Comparison of ENCODE assay signal across 15 cellular contexts in the genomic region with DNA sequence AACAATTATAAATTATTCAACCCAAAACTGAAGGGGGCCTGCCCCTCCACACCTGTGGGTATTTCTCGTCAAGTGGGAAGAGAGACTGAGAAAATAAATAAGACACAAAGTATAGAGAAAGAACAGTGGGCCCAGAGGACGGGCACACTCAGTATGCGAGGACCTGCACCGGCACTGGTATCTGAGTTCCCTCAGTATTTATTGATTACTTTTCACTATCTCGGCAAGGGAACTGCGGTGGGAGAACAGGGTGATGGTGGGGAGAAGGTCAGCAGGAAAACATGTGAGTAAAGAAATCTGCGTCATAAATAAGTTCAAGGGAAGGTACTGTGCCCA. TPM values are rescaled to one million over a fixed set of nuclear protein-coding genes. Genes with fewer than 3 reads are reported as not detected.
DNase-seq lines count a peak whose midpoint lies in the region; ATAC-seq and TF ChIP-seq lines count a peak whose summit lies in the region.
"Had no signal": no experiment of that assay in that cellular context is flagged by ENCODE, and none has a peak within 500 bp of the region (broad histone marks: within the 10 kb centered on the region; RNA-seq: fewer than 3 reads in every experiment).

No MANE protein-coding gene starts in this region.

- H3K27ac ChIP-seq in coronary artery (peak overlapping the region; percentile 74 to 82), tibial nerve (peak overlapping the region in 3 of 4 donors; percentile 29 to 61 (median 44)), suprapubic skin (no peak overlapping the region)

- no peaks in the 10 kb centered on the region for H3K27me3 Mint-ChIP-seq in activated naive CD8-positive, alpha-beta T cell treated with anti-CD3 and anti-CD28 coated beads, Interleukin-2, amount 10 ng/mL, durations not matched to agents 7 days and 5 days
- no peaks in the 10 kb centered on the region for H3K27me3 Mint-ChIP-seq in activated naive CD8-positive, alpha-beta T cell treated with anti-CD3 and anti-CD28 coated beads, Interleukin-2, amount 50 U/mL, for 24 hours
- H3K27me3 Mint-ChIP-seq in mesothelial cell of epicardium (ENCODE audit: low read depth): no peaks in the 10 kb centered on the region
- H3K27me3 Mint-ChIP-seq: activated CD8-positive, alpha-beta T cell treated with anti-CD3 and anti-CD28 coated beads for 36 hours; dendritic cell treated with granulocyte-macrophage colony-stimulating factor and Interleukin-4, amounts not matched to agents 40 ng/mL and 50 ng/mL, for 4 days had no signal

- TF ChIP-seq POLR2A in tibial nerve (IDR thresholded peaks at IDR 0.05) (no peak), suprapubic skin (IDR thresholded peaks at IDR 0.05) (no peak)

- H3K36me3 Mint-ChIP-seq in activated naive CD8-positive, alpha-beta T cell treated with anti-CD3 and anti-CD28 coated beads, Interleukin-2, amount 10 ng/mL, durations not matched to agents 7 days and 5 days: peaks cover 19% of the 10 kb centered on the region
- peaks cover 31% of the 10 kb centered on the region for H3K36me3 Mint-ChIP-seq in activated naive CD8-positive, alpha-beta T cell treated with anti-CD3 and anti-CD28 coated beads, Interleukin-2, amount 50 U/mL, for 24 hours (ENCODE audit: low read depth)
- peaks cover 3% of the 10 kb centered on the region for H3K36me3 Mint-ChIP-seq in mesothelial cell of epicardium

- ATAC-seq in activated naive CD8-positive, alpha-beta T cell treated with anti-CD3 and anti-CD28 coated beads, Interleukin-2, amount 10 ng/mL, durations not matched to agents 7 days and 5 days (ENCODE audit: low read depth): no peak
- ATAC-seq in activated naive CD8-positive, alpha-beta T cell treated with anti-CD3 and anti-CD28 coated beads, Interleukin-2, amount 50 U/mL, for 24 hours: no peak
- ATAC-seq: activated CD8-positive, alpha-beta T cell treated with anti-CD3 and anti-CD28 coated beads for 36 hours; stimulated activated effector memory CD8-positive, alpha-beta T cell treated with anti-CD3 and anti-CD28 coated beads, Interleukin-12 subunit alpha, Interleukin-12 subunit beta, amount 100 ng/mL, for 72 hours had no signal

- H3K4me3 ChIP-seq in coronary artery (peak overlapping the region; percentile 52), tibial nerve (no peak overlapping the region), suprapubic skin (no peak overlapping the region)

- H3K36me3 ChIP-seq in tibial nerve (peaks cover 0 to 9% (median 0%) of the 10 kb centered on the region in 3 donors), suprapubic skin (peaks cover 5% of the 10 kb centered on the region)

- H3K9me3 Mint-ChIP-seq in activated naive CD8-positive, alpha-beta T cell treated with anti-CD3 and anti-CD28 coated beads, Interleukin-2, amount 10 ng/mL, durations not matched to agents 7 days and 5 days: no peaks in the 10 kb centered on the region
- no peaks in the 10 kb centered on the region for H3K9me3 Mint-ChIP-seq in activated naive CD8-positive, alpha-beta T cell treated with anti-CD3 and anti-CD28 coated beads, Interleukin-2, amount 50 U/mL, for 24 hours
- H3K9me3 Mint-ChIP-seq in mesothelial cell of epicardium: no peaks in the 10 kb centered on the region
- H3K9me3 Mint-ChIP-seq: activated CD8-positive, alpha-beta T cell treated with anti-CD3 and anti-CD28 coated beads for 36 hours; dendritic cell treated with granulocyte-macrophage colony-stimulating factor and Interleukin-4, amounts not matched to agents 40 ng/mL and 50 ng/mL, for 4 days; nephron progenitor cell; stimulated activated effector memory CD8-positive, alpha-beta T cell treated with anti-CD3 and anti-CD28 coated beads, Interleukin-12 subunit alpha, Interleukin-12 subunit beta, amount 100 ng/mL, for 72 hours had no signal

- H3K27me3 ChIP-seq in tibial nerve: no peaks in the 10 kb centered on the region
- no peaks in the 10 kb centered on the region for H3K27me3 ChIP-seq in suprapubic skin

- H3K27ac Mint-ChIP-seq in activated naive CD8-positive, alpha-beta T cell treated with anti-CD3 and anti-CD28 coated beads, Interleukin-2, amount 10 ng/mL, durations not matched to agents 7 days and 5 days: no peak overlapping the region
- H3K27ac Mint-ChIP-seq in activated naive CD8-positive, alpha-beta T cell treated with anti-CD3 and anti-CD28 coated beads, Interleukin-2, amount 50 U/mL, for 24 hours: no peak overlapping the region
- H3K27ac Mint-ChIP-seq in mesothelial cell of epicardium: peak overlapping the region; percentile 6
- H3K27ac Mint-ChIP-seq: activated CD8-positive, alpha-beta T cell treated with anti-CD3 and anti-CD28 coated beads for 36 hours; dendritic cell treated with granulocyte-macrophage colony-stimulating factor and Interleukin-4, amounts not matched to agents 40 ng/mL and 50 ng/mL, for 4 days; nephron progenitor cell; stimulated activated effector memory CD8-positive, alpha-beta T cell treated with anti-CD3 and anti-CD28 coated beads, Interleukin-12 subunit alpha, Interleukin-12 subunit beta, amount 100 ng/mL, for 72 hours had no signal

- no peaks in the 10 kb centered on the region for H3K9me3 ChIP-seq in tibial nerve
- H3K9me3 ChIP-seq in suprapubic skin: no peaks in the 10 kb centered on the region
- H3K9me3 ChIP-seq: SK-N-SH had no signal

- POLR2A ChIA-PET in activated naive CD8-positive, alpha-beta T cell treated with anti-CD3 and anti-CD28 coated beads, Interleukin-2, amount 10 ng/mL, durations not matched to agents 7 days and 5 days (lab: Charles Lee): no interaction called here

- DNase-seq in activated naive CD8-positive, alpha-beta T cell treated with anti-CD3 and anti-CD28 coated beads, Interleukin-2, amount 10 ng/mL, durations not matched to agents 7 days and 5 days: no peak
- DNase-seq in activated naive CD8-positive, alpha-beta T cell treated with anti-CD3 and anti-CD28 coated beads, Interleukin-2, amount 50 U/mL, for 24 hours: no peak
- DNase-seq in coronary artery (ENCODE audit: low spot score): no peak
- DNase-seq in mesothelial cell of epicardium (ENCODE audit: low spot score in 2 of 2, unreplicated experiment in 2 of 2): no peak
- DNase-seq in tibial nerve (ENCODE audit: low spot score in 2 of 2): no peak
- no peak for DNase-seq in suprapubic skin (ENCODE audit: low spot score in 2 of 2)
- no peak for DNase-seq in putamen (ENCODE audit: low spot score)
- no peak for DNase-seq in NCI-H226
- DNase-seq: activated CD8-positive, alpha-beta T cell treated with anti-CD3 and anti-CD28 coated beads for 36 hours; CD8-positive, alpha-beta memory T cell; NCI-H1436; nephron progenitor cell; SK-N-SH had no signal

- peak overlapping the region; percentile 0 for H3K4me3 Mint-ChIP-seq in activated naive CD8-positive, alpha-beta T cell treated with anti-CD3 and anti-CD28 coated beads, Interleukin-2, amount 10 ng/mL, durations not matched to agents 7 days and 5 days
- H3K4me3 Mint-ChIP-seq in activated naive CD8-positive, alpha-beta T cell treated with anti-CD3 and anti-CD28 coated beads, Interleukin-2, amount 50 U/mL, for 24 hours: no peak overlapping the region
- H3K4me3 Mint-ChIP-seq in mesothelial cell of epicardium: peak overlapping the region; percentile 0
- H3K4me3 Mint-ChIP-seq: activated CD8-positive, alpha-beta T cell treated with anti-CD3 and anti-CD28 coated beads for 36 hours; dendritic cell treated with granulocyte-macrophage colony-stimulating factor and Interleukin-4, amounts not matched to agents 40 ng/mL and 50 ng/mL, for 4 days; stimulated activated effector memory CD8-positive, alpha-beta T cell treated with anti-CD3 and anti-CD28 coated beads, Interleukin-12 subunit alpha, Interleukin-12 subunit beta, amount 100 ng/mL, for 72 hours had no signal

- no peak for TF ChIP-seq EP300 in tibial nerve (IDR thresholded peaks at IDR 0.05)
- TF ChIP-seq EP300 in suprapubic skin (IDR thresholded peaks at IDR 0.05): no peak

- TF ChIP-seq CTCF in coronary artery (IDR thresholded peaks at IDR 0.05) (no peak), mesothelial cell of epicardium (IDR thresholded peaks at IDR 0.05; ENCODE audit: unreplicated experiment) (no peak), tibial nerve (IDR thresholded peaks at IDR 0.05) (no peak), suprapubic skin (IDR thresholded peaks at IDR 0.05) (no peak)

- H3K4me1 Mint-ChIP-seq in activated naive CD8-positive, alpha-beta T cell treated with anti-CD3 and anti-CD28 coated beads, Interleukin-2, amount 10 ng/mL, durations not matched to agents 7 days and 5 days: peaks cover 13% of the 10 kb centered on the region
- peaks cover 34% of the 10 kb centered on the region for H3K4me1 Mint-ChIP-seq in activated naive CD8-positive, alpha-beta T cell treated with anti-CD3 and anti-CD28 coated beads, Interleukin-2, amount 50 U/mL, for 24 hours
- H3K4me1 Mint-ChIP-seq in mesothelial cell of epicardium: peaks cover 20% of the 10 kb centered on the region

- WGBS in tibial nerve, 2 donors: 67 to 73% methylated on average over 7 of the region's 7 CpGs
- WGBS in suprapubic skin: 78% methylated on average over 7 of the region's 7 CpGs

- H3K4me1 ChIP-seq in tibial nerve (peaks cover 0 to 44% (median 12%) of the 10 kb centered on the region in 4 donors), suprapubic skin (peaks cover 18% of the 10 kb centered on the region)

RNA-seq across cellular contexts. Expression of a gene that starts 3.2 kb away (rescaled TPM):
- 10 to 100 TPM; 20.6 to 29.2 TPM for total RNA-seq in activated naive CD8-positive, alpha-beta T cell treated with anti-CD3 and anti-CD28 coated beads, Interleukin-2, amount 10 ng/mL, durations not matched to agents 7 days and 5 days
- total RNA-seq in mesothelial cell of epicardium (29.0 to 37.7 TPM (median 34.5 TPM) in 3 replicates), tibial nerve (10 to 100 TPM; 23.4 to 43.1 (median 37.1) TPM), suprapubic skin (10 to 100 TPM; 19.4 to 62.1 (median 26.5) TPM)

RNA-seq across cellular contexts. Expression of a gene that starts 3.3 kb away (rescaled TPM):
- total RNA-seq in activated naive CD8-positive, alpha-beta T cell treated with anti-CD3 and anti-CD28 coated beads, Interleukin-2, amount 10 ng/mL, durations not matched to agents 7 days and 5 days: 100 to 1,000 TPM; 172 to 178 TPM
- 155 to 166 TPM (median 155 TPM) in 3 replicates for total RNA-seq in mesothelial cell of epicardium
- total RNA-seq in tibial nerve: 100 to 1,000 TPM; 106 to 166 (median 127) TPM
- 100 to 1,000 TPM in 1 of 4 donors, 10 to 100 TPM in 3; 53.5 to 142 (median 81.1) TPM for total RNA-seq in suprapubic skin

RNA-seq across cellular contexts. Expression of a gene that starts 39.4 kb away (rescaled TPM):
- total RNA-seq in activated naive CD8-positive, alpha-beta T cell treated with anti-CD3 and anti-CD28 coated beads, Interleukin-2, amount 10 ng/mL, durations not matched to agents 7 days and 5 days: 10 to 100 TPM; 43.0 to 44.8 TPM
- total RNA-seq in mesothelial cell of epicardium: 54.0 to 58.4 TPM (median 55.5 TPM) in 3 replicates
- 10 to 100 TPM; 18.6 to 40.8 (median 37.2) TPM for total RNA-seq in tibial nerve
- 10 to 100 TPM; 20.3 to 32.2 (median 29.2) TPM for total RNA-seq in suprapubic skin
